Comparison of ENCODE assay signal across 11 cellular contexts in the genomic region with DNA sequence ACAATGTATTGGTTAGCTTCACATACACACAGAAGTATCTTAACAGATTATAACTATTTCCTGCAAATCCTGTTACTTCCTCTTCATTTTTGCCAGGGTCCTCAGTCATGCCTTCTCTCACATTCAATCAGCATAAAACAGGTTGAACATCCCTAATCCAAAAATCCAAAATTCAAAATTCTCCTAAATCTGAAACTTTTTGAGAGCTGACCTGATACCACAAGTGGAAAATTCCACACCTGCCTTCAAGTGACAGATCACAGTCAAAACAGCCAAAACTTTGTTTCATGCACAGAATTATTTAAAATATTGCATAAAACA.
DNase-seq lines count a peak whose midpoint lies in the region; ATAC-seq and TF ChIP-seq lines count a peak whose summit lies in the region.
"Had no signal": no experiment of that assay in that cellular context is flagged by ENCODE, and none has a peak within 500 bp of the region (broad histone marks: within the 10 kb centered on the region; RNA-seq: fewer than 3 reads in every experiment).

No MANE protein-coding gene starts in this region.

- H3K4me2 ChIP-seq in HCT116 (ENCODE audit: low read length) (0 out of 2 replicates have a peak overlapping the region, but pooled peaks have one; percentile 36), PC-3 (ENCODE audit: low read length) (no peak overlapping the region)
- H3K4me2 ChIP-seq: BLaER1 had no signal

- H2AFZ ChIP-seq in HCT116 (ENCODE audit: low read depth, low read length, poor library complexity, severe bottlenecking) = peak overlapping the region; percentile 6
- H2AFZ ChIP-seq in PC-3 (ENCODE audit: low read length) = no peak overlapping the region

- H3K79me2 ChIP-seq in HCT116 (ENCODE audit: insufficient read depth, low read length) = no peaks in the 10 kb centered on the region
- no peaks in the 10 kb centered on the region for H3K79me2 ChIP-seq in PC-3 (ENCODE audit: low read length)

- no peaks in the 10 kb centered on the region for H3K4me1 Mint-ChIP-seq in chondrocyte (ENCODE audit: low read depth)

- H4K20me1 ChIP-seq in HCT116 (ENCODE audit: insufficient read depth) (no peaks in the 10 kb centered on the region), PC-3 (ENCODE audit: low read length) (no peaks in the 10 kb centered on the region)
- H4K20me1 ChIP-seq: BLaER1 had no signal

- H3K27me3 ChIP-seq in HCT116 (ENCODE audit: insufficient read depth, low read length) (no peaks in the 10 kb centered on the region), PC-3 (ENCODE audit: low read length) (no peaks in the 10 kb centered on the region), right atrium auricular region (no peaks in the 10 kb centered on the region)
- H3K27me3 ChIP-seq: BLaER1 had no signal

- RAD21 ChIA-PET in HCT116 (lab: Charles Lee; ENCODE audit: low non-redundant PET in 1 of 2, low total read pairs in 2 of 2, uncharacterized antibody in 2 of 2, unreplicated experiment in 2 of 2) = interaction anchor here in 1 of 2 experiments (0.7 kb wide), 1 partner anchor 10 kb away, joined by 3 read pairs; no protein-coding TSS in a partner anchor

- DNase-seq in HCT116 (ENCODE audit: low read depth, low spot score) (no peak), PC-3 (no peak), chondrocyte (ENCODE audit: low spot score) (no peak), right atrium auricular region (ENCODE audit: low spot score) (no peak), activated T-cell treated with anti-CD3 and anti-CD28 coated beads for 4 hours (no peak)
- DNase-seq: NCI-H510A had no signal

- no peaks in the 10 kb centered on the region for H3K36me3 Mint-ChIP-seq in chondrocyte (ENCODE audit: low read depth)
- H3K36me3 Mint-ChIP-seq: CD8-positive, alpha-beta memory T cell had no signal

- no peaks in the 10 kb centered on the region for H3K9me3 Mint-ChIP-seq in chondrocyte (ENCODE audit: low read depth)
- H3K9me3 Mint-ChIP-seq: CD8-positive, alpha-beta memory T cell had no signal

- ATAC-seq in HCT116 (no peak), PC-3 (no peak), GM19397 (IDR thresholded peaks at IDR 0.05; ENCODE audit: unreplicated experiment) (no peak), HG03135 (IDR thresholded peaks at IDR 0.05; ENCODE audit: unreplicated experiment) (no peak)

- CTCF ChIA-PET in HCT116 (lab: Charles Lee) = interaction anchor here (0.8 to 1.8 kb wide), 12 partner anchors 9 to 872 kb away, joined by 3 to 10 read pairs (median 4); no protein-coding TSS in a partner anchor
- CTCF ChIA-PET in PC-3 (lab: Charles Lee) = interaction anchor here (0.6 to 2.2 kb wide), 6 partner anchors 17 to 572 kb away, joined by 3 to 11 read pairs (median 3); no protein-coding TSS in a partner anchor

- H3K4me3 Mint-ChIP-seq in chondrocyte (ENCODE audit: unreplicated experiment) = no peak overlapping the region
- H3K4me3 Mint-ChIP-seq: CD8-positive, alpha-beta memory T cell had no signal

- no peaks in the 10 kb centered on the region for H3K36me3 ChIP-seq in HCT116 (ENCODE audit: control insufficient read depth in 1 of 2, insufficient read depth in 2 of 2, low read length in 2 of 2)
- no peaks in the 10 kb centered on the region for H3K36me3 ChIP-seq in PC-3 (ENCODE audit: low read depth, low read length)
- H3K36me3 ChIP-seq in right atrium auricular region = no peaks in the 10 kb centered on the region
- H3K36me3 ChIP-seq: BLaER1 had no signal

- H3K27ac ChIP-seq in 22Rv1 (no peak overlapping the region), HCT116 (ENCODE audit: low read depth, low read length) (no peak overlapping the region), PC-3 (ENCODE audit: low read length) (no peak overlapping the region), right atrium auricular region (no peak overlapping the region)
- H3K27ac ChIP-seq: BLaER1 had no signal

- no peaks in the 10 kb centered on the region for H3K27me3 Mint-ChIP-seq in chondrocyte (ENCODE audit: low read depth)

- H3K9ac ChIP-seq in HCT116 (ENCODE audit: low read length) (no peak overlapping the region), PC-3 (ENCODE audit: low read length) (no peak overlapping the region)
- H3K9ac ChIP-seq: BLaER1 had no signal

- no peak overlapping the region for H3K4me3 ChIP-seq in HCT116 (replicated peaks in 1 of 2; ENCODE audit: low read depth in 1 of 2, low read length in 2 of 2)
- no peak overlapping the region for H3K4me3 ChIP-seq in PC-3 (ENCODE audit: low read length)
- no peak overlapping the region for H3K4me3 ChIP-seq in right atrium auricular region
- H3K4me3 ChIP-seq: BLaER1 had no signal

- no peak for TF ChIP-seq RAD21 in HCT116 (IDR thresholded peaks at IDR 0.05; ENCODE audit: low read depth)

- intact Hi-C loops in HCT116 (cut with micrococcal nuclease) = loop anchor here (1.0 kb wide), 1 partner anchor 353 kb away; no protein-coding TSS in a partner anchor
- intact Hi-C loops in PC-3 (cut with micrococcal nuclease) = loop anchor here (5.0 to 10.0 kb wide), 2 partner anchors 56 kb away; no protein-coding TSS in a partner anchor

- peaks cover 0 to 11% of the 10 kb centered on the region in 2 experiments; a peak in 2 of 4 replicates for H3K4me1 ChIP-seq in HCT116 (ENCODE audit: control insufficient read depth in 1 of 2, insufficient read depth in 2 of 2, low read length in 2 of 2)
- peaks cover 25% of the 10 kb centered on the region for H3K4me1 ChIP-seq in PC-3 (ENCODE audit: insufficient read depth, low read length)
- H3K4me1 ChIP-seq in right atrium auricular region = no peaks in the 10 kb centered on the region

- POLR2A ChIA-PET in HCT116 (lab: Charles Lee) = interaction anchor here (0.9 kb wide), 2 partner anchors 10 to 58 kb away, joined by 3 to 5 read pairs; no protein-coding TSS in a partner anchor
- POLR2A ChIA-PET in PC-3 (lab: Charles Lee; ENCODE audit: unreplicated experiment) = interaction anchor here (0.5 to 0.6 kb wide), 2 partner anchors 11 to 58 kb away, joined by 3 to 4 read pairs; no protein-coding TSS in a partner anchor

- TF ChIP-seq CTCF in 22Rv1 (IDR thresholded peaks at IDR 0.05) = peak; percentile 57
- no peak for TF ChIP-seq CTCF in HCT116 (IDR thresholded peaks at IDR 0.05 in 2 of 3, conservative IDR thresholded peaks at IDR 0.05 in 1 of 3; ENCODE audit: borderline replicate concordance in 1 of 3, insufficient read depth in 1 of 3, low read depth in 2 of 3, low read length in 2 of 3)
- peak; percentile 31; the same call in 1 of the 2 replicates for TF ChIP-seq CTCF in PC-3 (conservative IDR thresholded peaks at IDR 0.05; ENCODE audit: low read depth, low read length)
- peak; percentile 61 for TF ChIP-seq CTCF in chondrocyte (IDR thresholded peaks at IDR 0.05)
- no peak for TF ChIP-seq CTCF in right atrium auricular region (IDR thresholded peaks at IDR 0.05)

- H3F3A ChIP-seq in PC-3 (ENCODE audit: low read length, unreplicated experiment) = peaks cover 13% of the 10 kb centered on the region

- H3K9me3 ChIP-seq in HCT116 (ENCODE audit: control insufficient read depth in 1 of 2, insufficient read depth in 1 of 2, low read depth in 1 of 2, low read length in 2 of 2) = no peaks in the 10 kb centered on the region
- H3K9me3 ChIP-seq in PC-3 (ENCODE audit: low read length) = 0 out of 2 replicates have a peak, but pooled peaks cover 5% of the 10 kb centered on the region
- H3K9me3 ChIP-seq in right atrium auricular region = no peaks in the 10 kb centered on the region
- H3K9me3 ChIP-seq: BLaER1 had no signal

- BruUV-seq in HCT116 (replicated peaks; lab: Mats Ljungman, UMichigan) (no TSS peak), PC-3 (replicated peaks; lab: Mats Ljungman, UMichigan) (no TSS peak)

- TF ChIP-seq POLR2A in HCT116 (IDR thresholded peaks at IDR 0.05; ENCODE audit: borderline replicate concordance, extremely low read depth, insufficient read depth, insufficient read length) = no peak

- no peaks in the 10 kb centered on the region for H3K9me2 ChIP-seq in HCT116 (ENCODE audit: insufficient read depth)
- H3K9me2 ChIP-seq in PC-3 (replicated peaks; ENCODE audit: low read length) = no peaks in the 10 kb centered on the region

- H3K27ac Mint-ChIP-seq in chondrocyte (ENCODE audit: unreplicated experiment) = no peak overlapping the region
- H3K27ac Mint-ChIP-seq: CD8-positive, alpha-beta memory T cell had no signal

TF ChIP-seq in HCT116, 20 proteins besides CTCF, POLR2A, EP300 and RAD21 (continues in another document):
- no peak for TF ChIP-seq EGR1 (IDR thresholded peaks at IDR 0.05; ENCODE audit: low read depth)
- no peak for TF ChIP-seq EZH2phosphoT487 (IDR thresholded peaks at IDR 0.05; ENCODE audit: borderline replicate concordance)
- no peak for TF ChIP-seq YY1 (IDR thresholded peaks at IDR 0.05; ENCODE audit: extremely low read depth, insufficient replicate concordance, low read depth, low read length)
- TF ChIP-seq, protein P1, sequence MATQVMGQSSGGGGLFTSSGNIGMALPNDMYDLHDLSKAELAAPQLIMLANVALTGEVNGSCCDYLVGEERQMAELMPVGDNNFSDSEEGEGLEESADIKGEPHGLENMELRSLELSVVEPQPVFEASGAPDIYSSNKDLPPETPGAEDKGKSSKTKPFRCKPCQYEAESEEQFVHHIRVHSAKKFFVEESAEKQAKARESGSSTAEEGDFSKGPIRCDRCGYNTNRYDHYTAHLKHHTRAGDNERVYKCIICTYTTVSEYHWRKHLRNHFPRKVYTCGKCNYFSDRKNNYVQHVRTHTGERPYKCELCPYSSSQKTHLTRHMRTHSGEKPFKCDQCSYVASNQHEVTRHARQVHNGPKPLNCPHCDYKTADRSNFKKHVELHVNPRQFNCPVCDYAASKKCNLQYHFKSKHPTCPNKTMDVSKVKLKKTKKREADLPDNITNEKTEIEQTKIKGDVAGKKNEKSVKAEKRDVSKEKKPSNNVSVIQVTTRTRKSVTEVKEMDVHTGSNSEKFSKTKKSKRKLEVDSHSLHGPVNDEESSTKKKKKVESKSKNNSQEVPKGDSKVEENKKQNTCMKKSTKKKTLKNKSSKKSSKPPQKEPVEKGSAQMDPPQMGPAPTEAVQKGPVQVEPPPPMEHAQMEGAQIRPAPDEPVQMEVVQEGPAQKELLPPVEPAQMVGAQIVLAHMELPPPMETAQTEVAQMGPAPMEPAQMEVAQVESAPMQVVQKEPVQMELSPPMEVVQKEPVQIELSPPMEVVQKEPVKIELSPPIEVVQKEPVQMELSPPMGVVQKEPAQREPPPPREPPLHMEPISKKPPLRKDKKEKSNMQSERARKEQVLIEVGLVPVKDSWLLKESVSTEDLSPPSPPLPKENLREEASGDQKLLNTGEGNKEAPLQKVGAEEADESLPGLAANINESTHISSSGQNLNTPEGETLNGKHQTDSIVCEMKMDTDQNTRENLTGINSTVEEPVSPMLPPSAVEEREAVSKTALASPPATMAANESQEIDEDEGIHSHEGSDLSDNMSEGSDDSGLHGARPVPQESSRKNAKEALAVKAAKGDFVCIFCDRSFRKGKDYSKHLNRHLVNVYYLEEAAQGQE (IDR thresholded peaks at IDR 0.05; ENCODE audit: low read depth) = no peak
- TF ChIP-seq, protein P2, sequence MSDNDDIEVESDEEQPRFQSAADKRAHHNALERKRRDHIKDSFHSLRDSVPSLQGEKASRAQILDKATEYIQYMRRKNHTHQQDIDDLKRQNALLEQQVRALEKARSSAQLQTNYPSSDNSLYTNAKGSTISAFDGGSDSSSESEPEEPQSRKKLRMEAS (IDR thresholded peaks at IDR 0.05) = no peak
- TF ChIP-seq SRF (IDR thresholded peaks at IDR 0.05; ENCODE audit: low read depth) = no peak
- no peak for TF ChIP-seq FOSL1 (IDR thresholded peaks at IDR 0.05; ENCODE audit: low read depth)
- no peak for TF ChIP-seq CEBPB (IDR thresholded peaks at IDR 0.05; ENCODE audit: low read depth)

Comparison
In these comparisons a context has a peak if more than half of its experiments do, and no peak if none do; other contexts are left out.
1. CTCF ChIP-seq: peak in 22Rv1 (single experiment), PC-3 (single experiment) and chondrocyte (single experiment); none in HCT116 (0 of 3) and right atrium auricular region (0 of 2).